Comparison of ENCODE assay signal across 9 cellular contexts in the genomic region with DNA sequence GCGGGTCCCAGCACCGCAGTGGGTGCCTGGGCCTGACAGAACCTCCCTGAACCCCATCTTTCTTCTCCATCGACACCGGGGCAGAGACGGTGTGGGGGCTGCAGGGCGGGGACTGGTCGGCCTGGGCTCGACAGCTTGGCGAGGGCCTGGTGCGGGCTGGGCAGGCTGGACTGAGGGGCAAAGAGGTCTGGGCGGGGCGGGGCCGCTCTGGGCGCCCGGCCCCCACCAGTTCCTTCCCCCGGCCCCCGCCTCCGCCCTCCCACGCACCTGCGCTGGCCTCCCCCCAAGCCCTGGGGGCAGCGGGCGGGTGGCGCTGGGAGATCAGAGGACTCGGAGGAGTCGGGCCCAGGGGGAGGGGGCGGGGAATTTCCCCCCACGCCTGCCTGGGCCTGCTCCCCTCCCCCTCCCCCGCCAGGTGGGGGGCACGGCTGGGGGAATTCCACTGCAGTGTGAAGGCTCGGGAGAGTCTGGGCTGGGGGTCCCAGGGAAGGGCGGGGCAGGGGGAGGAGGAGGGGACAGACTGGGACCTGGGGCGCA. TPM values are rescaled to one million over a fixed set of nuclear protein-coding genes. Genes with fewer than 3 reads are reported as not detected.
DNase-seq lines count a peak whose midpoint lies in the region; ATAC-seq and TF ChIP-seq lines count a peak whose summit lies in the region.
"Had no signal": no experiment of that assay in that cellular context is flagged by ENCODE, and none has a peak within 500 bp of the region (broad histone marks: within the 10 kb centered on the region; RNA-seq: fewer than 3 reads in every experiment).

No MANE protein-coding gene starts in this region.

- TF ChIP-seq CTCF in MM.1S (IDR thresholded peaks at IDR 0.05; ENCODE audit: low read length), result no peak
- no peak for TF ChIP-seq CTCF in brain microvascular endothelial cell (IDR thresholded peaks at IDR 0.05; ENCODE audit: low read depth, low read length, missing control alignments)

- H3K9ac ChIP-seq in MM.1S (ENCODE audit: low read length), result no peak overlapping the region

- H4K20me1 ChIP-seq in MM.1S (ENCODE audit: insufficient read depth, low read length), result no peaks in the 10 kb centered on the region

- H3K4me1 ChIP-seq in SJCRH30 (peaks cover 17% of the 10 kb centered on the region), thymus (ENCODE audit: control insufficient read depth, insufficient read depth, low read length) (peaks cover 33% of the 10 kb centered on the region), MM.1S (ENCODE audit: low read length) (peaks cover 13% of the 10 kb centered on the region)

- no peak overlapping the region; the same call in 1 of the 2 replicates for H3K4me2 ChIP-seq in MM.1S (ENCODE audit: low read depth, low read length)

- H3K9me3 ChIP-seq in SJCRH30 (replicated peaks) (no peaks in the 10 kb centered on the region), thymus (ENCODE audit: control insufficient read depth) (no peaks in the 10 kb centered on the region), MM.1S (replicated peaks; ENCODE audit: insufficient read depth, low read length) (no peaks in the 10 kb centered on the region)
- H3K9me3 ChIP-seq: upper lobe of left lung had no signal

- peak; percentile 18 for DNase-seq in left ventricle myocardium superior
- DNase-seq in left cardiac atrium, result no peak
- no peak for DNase-seq in SJCRH30
- peak; percentile 41 for DNase-seq in iPS-NIHi7 (ENCODE audit: extremely low spot score)
- DNase-seq in MM.1S, result no peak
- no peak for DNase-seq in NCI-H2196 (lab: John Stamatoyannopoulos, UW; ENCODE audit: unreplicated experiment)
- DNase-seq in brain microvascular endothelial cell, result no peak

- intact Hi-C loops in left ventricle myocardium superior (cut with micrococcal nuclease), result no loop called here
- intact Hi-C loops in left cardiac atrium (cut with DNase I), result no loop called here

- H3K4me3 ChIP-seq in SJCRH30 (peak overlapping the region; percentile 64), thymus (ENCODE audit: low read length) (peak overlapping the region; percentile 37), MM.1S (ENCODE audit: low read length) (no peak overlapping the region), brain microvascular endothelial cell (ENCODE audit: low read depth, low read length) (no peak overlapping the region)

- no peaks in the 10 kb centered on the region for H3K9me2 ChIP-seq in MM.1S (replicated peaks; ENCODE audit: insufficient read depth, low read length)

- H3K79me2 ChIP-seq in MM.1S (ENCODE audit: low read length), result no peaks in the 10 kb centered on the region

- H3K27ac ChIP-seq in SJCRH30, result peak overlapping the region; percentile 99
- peak overlapping the region; percentile 60 for H3K27ac ChIP-seq in thymus (ENCODE audit: low read depth)
- no peak overlapping the region for H3K27ac ChIP-seq in MM.1S (ENCODE audit: low read length)
- H3K27ac ChIP-seq in brain microvascular endothelial cell, result no peak overlapping the region
- H3K27ac ChIP-seq: upper lobe of left lung had no signal

- H3F3A ChIP-seq in MM.1S (ENCODE audit: insufficient read depth, low read length), result peaks cover 6% of the 10 kb centered on the region; the same call in 1 of the 2 replicates

- H2AFZ ChIP-seq in MM.1S (ENCODE audit: low read length), result no peak overlapping the region

- WGBS in thymus, result 3% methylated on average over 32 of the region's 32 CpGs

- in situ Hi-C loops in brain microvascular endothelial cell (cut with HindIII; ENCODE audit: low pct_ligation_motif_present, low sequenced_read_pairs), result no loop called here

- H3K36me3 ChIP-seq in SJCRH30, result peaks cover 5% of the 10 kb centered on the region; the same call in 1 of the 2 replicates
- H3K36me3 ChIP-seq in thymus (ENCODE audit: control insufficient read depth, insufficient read depth), result no peaks in the 10 kb centered on the region
- H3K36me3 ChIP-seq in MM.1S (replicated peaks; ENCODE audit: insufficient read depth, low read length), result no peaks in the 10 kb centered on the region
- no peaks in the 10 kb centered on the region for H3K36me3 ChIP-seq in brain microvascular endothelial cell (replicated peaks)
- H3K36me3 ChIP-seq: upper lobe of left lung had no signal

- H3K27me3 ChIP-seq in SJCRH30 (no peaks in the 10 kb centered on the region), thymus (ENCODE audit: control insufficient read depth, insufficient read depth) (peaks cover 52% of the 10 kb centered on the region), MM.1S (replicated peaks; ENCODE audit: insufficient read depth, low read length) (peaks cover 39% of the 10 kb centered on the region), brain microvascular endothelial cell (replicated peaks) (peaks cover 52% of the 10 kb centered on the region)

- ATAC-seq in left ventricle myocardium superior (no peak), left cardiac atrium (no peak)

RNA-seq across cellular contexts. Expression of gene KREMEN2, which starts 0.9 kb away (rescaled TPM):
- not detected for total RNA-seq in left ventricle myocardium superior
- not detected for total RNA-seq in left cardiac atrium
- 13.8 and 14.9 TPM in 2 replicates for total RNA-seq in SJCRH30 (2014; rRNA removed; shearing (Covaris generic))
- 3.1 TPM for polyA plus RNA-seq in thymus
- total RNA-seq: upper lobe of left lung had no signal

RNA-seq across cellular contexts. Expression of gene PAQR4, which starts 6.0 kb away (rescaled TPM):
- 7.9 TPM for total RNA-seq in left ventricle myocardium superior
- total RNA-seq in left cardiac atrium, result 10 to 100 TPM in 1 of 2 donors, 1 to 10 TPM in 1; 5.8 to 10.1 TPM
- total RNA-seq in SJCRH30 (2014; rRNA removed; shearing (Covaris generic)), result 28.1 and 34.1 TPM in 2 replicates
- 9.5 TPM for polyA plus RNA-seq in thymus

RNA-seq across cellular contexts. Expression of gene PKMYT1, which starts 17.1 kb away (rescaled TPM):
- total RNA-seq in left ventricle myocardium superior (0.55 TPM), left cardiac atrium (1 to 10 TPM in 1 of 2 donors, under 1 TPM in 1; 0.97 to 2.9 TPM)
- 34.8 and 45.8 TPM in 2 replicates for total RNA-seq in SJCRH30 (2014; rRNA removed; shearing (Covaris generic))
- 5.3 TPM for polyA plus RNA-seq in thymus

RNA-seq across cellular contexts. Expression of gene CLDN9, which starts 49.6 kb away (rescaled TPM):
- total RNA-seq in left ventricle myocardium superior, result 1.2 TPM
- under 1 TPM; 0.24 TPM for total RNA-seq in left cardiac atrium
- not detected in 2 replicates for total RNA-seq in SJCRH30 (2014; rRNA removed; shearing (Covaris generic))
- 0.98 TPM for polyA plus RNA-seq in thymus

RNA-seq across cellular contexts. Expression of gene FLYWCH1, which starts 51.4 kb away (rescaled TPM):
- total RNA-seq in left ventricle myocardium superior, result 36.1 TPM
- 10 to 100 TPM; 31.4 to 35.1 TPM for total RNA-seq in left cardiac atrium
- total RNA-seq in SJCRH30 (2014; rRNA removed; shearing (Covaris generic)), result 9.1 and 9.7 TPM in 2 replicates
- 34.1 TPM for polyA plus RNA-seq in thymus

Comparison
In these comparisons a context has a peak if more than half of its experiments do, and no peak if none do; other contexts are left out.
1. DNase-seq: peak in left ventricle myocardium superior (single experiment) and iPS-NIHi7 (single experiment); none in left cardiac atrium (single experiment), SJCRH30 (0 of 2), MM.1S (single experiment), NCI-H2196 (single experiment) and brain microvascular endothelial cell (single experiment).
2. H3K27ac ChIP-seq: peak in SJCRH30 (single experiment) and thymus (single experiment); none in MM.1S (single experiment) and brain microvascular endothelial cell (single experiment).
3. H3K4me3 ChIP-seq: peak in SJCRH30 (single experiment) and thymus (single experiment); none in MM.1S (single experiment) and brain microvascular endothelial cell (single experiment).
4. RNA of gene KREMEN2, which starts 0.9 kb away (total RNA-seq): 13.8 to 14.9 TPM in SJCRH30; not detected in left ventricle myocardium superior (single experiment) and not detected in left cardiac atrium; every median in the first group is over 10 times any median in the second.